Comparison of ENCODE assay signal across 8 cellular contexts in the genomic region with DNA sequence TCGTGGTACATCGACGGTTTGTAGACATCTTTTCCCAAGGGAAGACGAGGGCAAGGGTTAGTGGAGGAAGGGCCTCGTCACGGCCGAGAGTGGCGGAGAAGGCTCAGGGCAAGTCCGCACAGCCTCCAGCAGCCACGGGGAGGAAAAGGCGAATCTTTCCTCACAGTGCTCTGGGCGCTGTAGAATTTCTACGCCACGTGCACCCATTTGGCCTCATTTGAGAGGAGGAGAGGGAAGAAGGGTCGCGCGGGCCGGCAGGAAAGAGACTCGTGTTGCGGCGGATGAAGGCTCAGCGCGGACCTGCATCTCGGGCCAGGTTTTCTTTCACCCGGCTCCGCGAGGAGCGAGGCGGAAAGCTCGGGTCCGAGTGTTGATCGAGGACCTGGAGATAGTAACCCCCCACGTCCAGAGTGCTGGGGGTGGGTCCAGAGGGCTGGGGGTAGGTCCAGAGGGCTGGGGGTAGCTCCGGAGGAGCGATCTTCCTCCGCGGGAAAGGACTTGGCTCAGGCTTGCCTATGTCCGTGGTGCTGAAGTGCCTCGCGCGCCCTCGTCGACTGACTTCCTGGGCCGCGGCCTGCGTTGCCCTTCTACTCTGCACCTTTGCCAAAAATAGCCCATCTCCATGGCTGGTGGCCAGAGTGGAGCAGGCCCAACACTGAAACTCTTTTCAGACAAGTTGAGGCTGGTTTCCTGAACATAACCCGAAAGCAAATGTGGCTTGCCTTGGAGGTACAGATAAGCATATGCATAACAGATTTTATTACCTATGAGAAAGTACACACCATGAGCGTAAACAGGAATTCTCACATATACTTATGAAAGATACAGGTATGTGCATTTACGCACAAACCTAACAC. TPM values are rescaled to one million over a fixed set of nuclear protein-coding genes. Genes with fewer than 3 reads are reported as not detected.
DNase-seq lines count a peak whose midpoint lies in the region; ATAC-seq, FAIRE-seq and TF ChIP-seq lines count a peak whose summit lies in the region.

No MANE protein-coding gene starts in this region.

- no peaks in the 10 kb centered on the region for H3K9me3 ChIP-seq in skeletal muscle satellite cell (replicated peaks; ENCODE audit: low read length)

- ATAC-seq in GM18858 (IDR thresholded peaks at IDR 0.05; ENCODE audit: unreplicated experiment), result no peak
- ATAC-seq in GM19351 (IDR thresholded peaks at IDR 0.05; ENCODE audit: unreplicated experiment), result no peak

- no peak for FAIRE-seq in bronchial epithelial cell (lab: Jason Lieb, UNC)

- H3K4me2 ChIP-seq in skeletal muscle satellite cell (ENCODE audit: low read length), result peak overlapping the region; percentile 100

- DNase-seq in DMS114 treated with DMSO at 0.1 percent for 48 hours (lab: John Stamatoyannopoulos, UW; ENCODE audit: unreplicated experiment) (peak; percentile 25), Kasumi-1 (lab: John Stamatoyannopoulos, UW) (peak; percentile 61 to 69), T-helper 9 cell (peak; percentile 9), bronchial epithelial cell (ENCODE audit: low read depth) (peak; percentile 86), iPS-NIHi7 (ENCODE audit: extremely low spot score) (peak; percentile 77)

- H3K9ac ChIP-seq in skeletal muscle satellite cell (ENCODE audit: low read depth, low read length), result peak overlapping the region; percentile 89

- peaks cover 13% of the 10 kb centered on the region for H3K4me1 ChIP-seq in skeletal muscle satellite cell (ENCODE audit: control insufficient read depth, insufficient read depth, low read length)

- H3K4me3 ChIP-seq in bronchial epithelial cell (ENCODE audit: low read depth, low read length) (peak overlapping the region; percentile 71), skeletal muscle satellite cell (ENCODE audit: low read length) (peak overlapping the region; percentile 88)

- H3K36me3 ChIP-seq in bronchial epithelial cell (ENCODE audit: control insufficient read depth, insufficient read depth, low read length), result no peaks in the 10 kb centered on the region
- no peaks in the 10 kb centered on the region for H3K36me3 ChIP-seq in skeletal muscle satellite cell (ENCODE audit: insufficient read depth, low read length)

- H3K27me3 ChIP-seq in bronchial epithelial cell (ENCODE audit: control insufficient read depth, insufficient read depth, low read length) (no peaks in the 10 kb centered on the region), skeletal muscle satellite cell (ENCODE audit: control insufficient read depth, insufficient read depth, low read length) (no peaks in the 10 kb centered on the region)

- no peak for TF ChIP-seq CTCF in bronchial epithelial cell (IDR thresholded peaks at IDR 0.05; ENCODE audit: insufficient read depth, low read length, severe bottlenecking)

RNA-seq across cellular contexts. Expression of a gene that starts 1.1 kb away (rescaled TPM):
- total RNA-seq in bronchial epithelial cell, result 2.1 and 2.9 TPM in 2 replicates
- total RNA-seq in skeletal muscle satellite cell (2012; rRNA removed), result 8.5 and 8.9 TPM in 2 replicates

RNA-seq across cellular contexts. Expression of a gene that starts 42.0 kb away (rescaled TPM):
- total RNA-seq in bronchial epithelial cell, result 74.4 and 81.6 TPM in 2 replicates
- 36.3 and 45.6 TPM in 2 replicates for total RNA-seq in skeletal muscle satellite cell (2012; rRNA removed)

Comparison
In these comparisons a context has a peak if more than half of its experiments do, and no peak if none do; other contexts are left out.
1. DNase-seq: peak in every context shown above with its lines; median percentile 86 in bronchial epithelial cell; 77 in iPS-NIHi7; 65 in Kasumi-1; 25 in DMS114 treated with DMSO at 0.1 percent for 48 hours; 9 in T-helper 9 cell.